ENCODE assay signal across 8 cellular contexts in the genomic region with DNA sequence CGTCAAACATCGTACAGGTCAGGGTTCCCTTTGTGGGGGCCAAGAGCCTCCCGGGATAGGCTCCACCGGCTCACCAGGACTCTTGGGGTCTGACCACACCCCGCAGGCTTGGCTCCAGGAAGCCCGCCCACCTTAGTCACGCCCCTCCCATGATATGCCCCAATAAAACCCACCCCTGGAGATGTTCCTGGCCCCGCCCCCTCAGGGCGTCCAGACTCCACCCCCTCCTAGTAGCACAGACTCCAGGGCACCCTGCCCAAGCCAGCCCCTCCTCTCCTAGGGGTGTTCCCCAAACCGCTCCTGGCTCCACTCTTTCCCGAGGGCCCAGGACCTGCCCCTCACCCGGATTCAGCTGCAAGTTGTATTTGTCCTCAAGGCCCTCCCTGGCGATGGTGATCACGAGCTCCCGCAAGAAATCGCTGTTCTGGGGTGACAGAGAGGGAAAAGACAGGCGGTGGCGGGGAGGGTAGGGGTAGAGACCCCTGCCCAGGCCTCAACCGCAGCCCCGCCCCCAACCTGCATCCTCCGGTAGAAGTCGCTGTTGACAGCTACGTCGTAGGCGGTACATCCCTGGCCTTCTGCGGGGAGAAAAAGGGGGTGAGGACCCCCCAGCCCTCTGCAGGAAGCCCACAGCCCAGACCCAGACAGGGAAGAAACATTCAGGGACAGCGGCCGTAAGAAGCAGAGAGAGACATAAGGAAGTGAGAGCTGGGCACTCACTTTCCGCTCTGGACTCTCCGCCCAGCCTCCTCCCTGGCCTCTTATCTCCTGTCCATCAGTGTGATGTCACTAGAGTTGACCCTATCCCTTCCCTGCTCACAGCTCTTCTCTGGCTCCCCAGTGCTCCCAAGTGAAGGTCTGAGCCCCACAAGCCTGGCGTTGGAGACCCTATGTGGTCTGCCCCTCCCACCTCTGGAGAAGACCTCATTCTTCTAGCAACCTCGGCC. TPM values are rescaled to one million over a fixed set of nuclear protein-coding genes. Genes with fewer than 3 reads are reported as not detected.
DNase-seq lines count a peak whose midpoint lies in the region; ATAC-seq and TF ChIP-seq lines count a peak whose summit lies in the region.
"Had no signal": no experiment of that assay in that cellular context is flagged by ENCODE, and none has a peak within 500 bp of the region (broad histone marks: within the 10 kb centered on the region; RNA-seq: fewer than 3 reads in every experiment).

No MANE protein-coding gene starts in this region.

- no peak overlapping the region for H2BK120ac ChIP-seq in mesenchymal stem cell (ENCODE audit: low read depth, low read length)

- no peak overlapping the region for H2BK5ac ChIP-seq in mesenchymal stem cell (ENCODE audit: low read depth, low read length, poor library complexity, severe bottlenecking)

- H3K9ac ChIP-seq in DND-41 (ENCODE audit: low read depth, low read length): no peak overlapping the region
- peak overlapping the region; percentile 71 for H3K9ac ChIP-seq in mesenchymal stem cell (ENCODE audit: low read length)

- H3K4me3 ChIP-seq in DND-41 (ENCODE audit: low read depth in 1 of 2, low read length in 2 of 2) (no peak overlapping the region), HEK293 (ENCODE audit: low read depth, low read length) (no peak overlapping the region), mesenchymal stem cell (ENCODE audit: insufficient read depth in 1 of 2, low read depth in 1 of 2, low read length in 2 of 2) (peak overlapping the region in 1 of 2 experiments; percentile 70)

- peak overlapping the region; percentile 54 for H3K27ac Mint-ChIP-seq in activated naive CD8-positive, alpha-beta T cell treated with anti-CD3 and anti-CD28 coated beads for 36 hours

- peaks cover 26% of the 10 kb centered on the region for H3K36me3 Mint-ChIP-seq in activated naive CD8-positive, alpha-beta T cell treated with anti-CD3 and anti-CD28 coated beads for 36 hours

- POLR2A ChIA-PET in HEK293 (lab: Yijun Ruan, JAX): interaction anchor here (1.0 kb wide), 1 partner anchor 44 kb away, joined by 3 read pairs; no protein-coding TSS in a partner anchor

- peaks cover 37% of the 10 kb centered on the region for H3K4me1 Mint-ChIP-seq in activated naive CD8-positive, alpha-beta T cell treated with anti-CD3 and anti-CD28 coated beads for 36 hours

- no peak overlapping the region for H3K18ac ChIP-seq in mesenchymal stem cell (ENCODE audit: low read depth in 1 of 2, low read length in 2 of 2)

- H3K14ac ChIP-seq in mesenchymal stem cell (ENCODE audit: low read length in 2 of 2): no peak overlapping the region

- no peak overlapping the region for H3K4ac ChIP-seq in mesenchymal stem cell (ENCODE audit: low read depth in 1 of 2, low read length in 2 of 2)

- H3K36me3 ChIP-seq in DND-41 (ENCODE audit: insufficient read depth, low read length) (peaks cover 44% of the 10 kb centered on the region), HEK293 (ENCODE audit: control insufficient read depth in 2 of 2, insufficient read depth in 1 of 2, low read length in 2 of 2) (peaks cover 17 to 45% of the 10 kb centered on the region in 2 experiments), mesenchymal stem cell (ENCODE audit: control insufficient read depth in 1 of 2, insufficient read depth in 2 of 2, low read depth in 1 of 2, low read length in 2 of 2) (peaks cover 12 to 43% of the 10 kb centered on the region in 2 experiments)

- H2BK12ac ChIP-seq in mesenchymal stem cell (ENCODE audit: low read length in 2 of 2): no peak overlapping the region

- 90% methylated on average over 32 of the region's 32 CpGs for WGBS in mesenchymal stem cell

- H3K9me3 ChIP-seq in DND-41 (ENCODE audit: insufficient read depth, low read length, severe bottlenecking) (no peaks in the 10 kb centered on the region), HEK293 (ENCODE audit: control insufficient read depth, insufficient read depth, low read depth, low read length) (no peaks in the 10 kb centered on the region), mesenchymal stem cell (ENCODE audit: control insufficient read depth, low read length) (no peaks in the 10 kb centered on the region)

- H3K4me2 ChIP-seq in DND-41 (ENCODE audit: insufficient read depth, low read length) (no peak overlapping the region), mesenchymal stem cell (ENCODE audit: low read length, poor library complexity, severe bottlenecking) (no peak overlapping the region)

- no peaks in the 10 kb centered on the region for H3K9me3 Mint-ChIP-seq in activated naive CD8-positive, alpha-beta T cell treated with anti-CD3 and anti-CD28 coated beads for 36 hours

- peaks cover 32% of the 10 kb centered on the region for H3K79me2 ChIP-seq in DND-41 (ENCODE audit: insufficient read depth, low read length)

- H3K27me3 Mint-ChIP-seq in activated naive CD8-positive, alpha-beta T cell treated with anti-CD3 and anti-CD28 coated beads for 36 hours: peaks cover 5% of the 10 kb centered on the region

- H3K79me1 ChIP-seq in mesenchymal stem cell (replicated peaks; ENCODE audit: low read length, poor library complexity, severe bottlenecking): peaks cover 23% of the 10 kb centered on the region

- ATAC-seq in DND-41 (ENCODE audit: insufficient read depth, low read depth) (no peak), HG03039 (IDR thresholded peaks at IDR 0.05; ENCODE audit: unreplicated experiment) (no peak), HG03175 (IDR thresholded peaks at IDR 0.05; ENCODE audit: unreplicated experiment) (no peak)

- no peak overlapping the region for H2AK5ac ChIP-seq in mesenchymal stem cell (ENCODE audit: low read length, severe bottlenecking)

- H4K91ac ChIP-seq in mesenchymal stem cell (ENCODE audit: low read length): no peak overlapping the region

- H2AFZ ChIP-seq in DND-41 (ENCODE audit: low read depth, low read length) (no peak overlapping the region), mesenchymal stem cell (ENCODE audit: low read depth, low read length) (no peak overlapping the region)

- no peak for TF ChIP-seq CTCF in DND-41 (IDR thresholded peaks at IDR 0.05; ENCODE audit: borderline replicate concordance, extremely low read depth, low read length, poor library complexity, severe bottlenecking)
- TF ChIP-seq CTCF in HEK293 (tag by site-specific recombination; IDR thresholded peaks at IDR 0.05): no peak

- CTCF ChIA-PET in HEK293 (lab: Yijun Ruan, JAX): interaction anchor here (0.6 to 1.3 kb wide), 6 partner anchors 26 to 124 kb away, joined by 3 to 6 read pairs (median 4); no protein-coding TSS in a partner anchor

- H3K27me3 ChIP-seq in DND-41 (ENCODE audit: insufficient read depth, low read length, poor library complexity): no peaks in the 10 kb centered on the region
- no peaks in the 10 kb centered on the region for H3K27me3 ChIP-seq in mesenchymal stem cell (ENCODE audit: control insufficient read depth in 1 of 2, insufficient read depth in 1 of 2, low read length in 2 of 2)

- no peak overlapping the region for H4K8ac ChIP-seq in mesenchymal stem cell (ENCODE audit: low read length)

- H3K23ac ChIP-seq in mesenchymal stem cell (ENCODE audit: low read length in 2 of 2): no peak overlapping the region

- DNase-seq in DND-41 (peak; percentile 67), mesenchymal stem cell (no peak), HT-29 (ENCODE audit: low spot score) (no peak)
- DNase-seq in activated naive CD8-positive, alpha-beta T cell treated with anti-CD3 and anti-CD28 coated beads for 36 hours: peak; percentile 60

- H3K4me3 Mint-ChIP-seq in activated naive CD8-positive, alpha-beta T cell treated with anti-CD3 and anti-CD28 coated beads for 36 hours: no peak overlapping the region

- H2BK15ac ChIP-seq in mesenchymal stem cell (ENCODE audit: low read depth, poor library complexity, severe bottlenecking): no peak overlapping the region

- no peak overlapping the region for H3K27ac ChIP-seq in DND-41 (ENCODE audit: low read length)
- H3K27ac ChIP-seq in HEK293 (ENCODE audit: extremely low read depth, low read depth, low read length): no peak overlapping the region
- H3K27ac ChIP-seq in mesenchymal stem cell (ENCODE audit: low read length, poor library complexity, severe bottlenecking): no peak overlapping the region

- H4K20me1 ChIP-seq in DND-41 (ENCODE audit: insufficient read depth, low read length): peaks cover 22% of the 10 kb centered on the region; the same call in 1 of the 2 replicates

- H3K4me1 ChIP-seq in DND-41 (ENCODE audit: insufficient read depth, low read length) (peaks cover 40% of the 10 kb centered on the region), HEK293 (ENCODE audit: control insufficient read depth, insufficient read depth, low read length) (no peaks in the 10 kb centered on the region), mesenchymal stem cell (ENCODE audit: control insufficient read depth, insufficient read depth, low read depth, low read length) (peaks cover 7% of the 10 kb centered on the region)

TF ChIP-seq in HEK293, 187 proteins besides CTCF, POLR2A, EP300 and RAD21 (continues in another document):
- TF ChIP-seq GLIS2 (tag by site-specific recombination; IDR thresholded peaks at IDR 0.05): 0 out of 2 replicates have a peak, but pooled peaks have one; percentile 23
- TF ChIP-seq KLF16 (tag by site-specific recombination; IDR thresholded peaks at IDR 0.05): peak; percentile 27; the same call in 1 of the 2 replicates
- TF ChIP-seq, protein P1, sequence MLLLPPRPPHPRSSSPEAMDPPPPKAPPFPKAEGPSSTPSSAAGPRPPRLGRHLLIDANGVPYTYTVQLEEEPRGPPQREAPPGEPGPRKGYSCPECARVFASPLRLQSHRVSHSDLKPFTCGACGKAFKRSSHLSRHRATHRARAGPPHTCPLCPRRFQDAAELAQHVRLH (tag by site-specific recombination; IDR thresholded peaks at IDR 0.05): no peak
- TF ChIP-seq ZFHX2 (tag by site-specific recombination; conservative IDR thresholded peaks at IDR 0.05): 0 out of 2 replicates have a peak, but pooled peaks have one; percentile 20

RNA-seq across cellular contexts. Expression of a gene that starts 3.9 kb away (rescaled TPM):
- total RNA-seq in activated naive CD8-positive, alpha-beta T cell treated with anti-CD3 and anti-CD28 coated beads for 36 hours: 100 to 1,000 TPM; 140 to 141 TPM
- 54.8 TPM for polyA plus RNA-seq in mesenchymal stem cell (2013, experiment 1 of 2)
- 53.7 TPM for polyA plus RNA-seq in mesenchymal stem cell (2013, experiment 2 of 2)
- 337 and 351 TPM in 2 replicates for total RNA-seq in HT-29 (2014; rRNA removed; shearing (Covaris generic))

RNA-seq across cellular contexts. Expression of a gene that starts 5.3 kb away (rescaled TPM):
- total RNA-seq in activated naive CD8-positive, alpha-beta T cell treated with anti-CD3 and anti-CD28 coated beads for 36 hours: 10 to 100 TPM; 34.4 to 42.0 TPM
- 7.6 TPM for polyA plus RNA-seq in mesenchymal stem cell (2013, experiment 1 of 2)
- 6.8 TPM for polyA plus RNA-seq in mesenchymal stem cell (2013, experiment 2 of 2)
- 214 and 224 TPM in 2 replicates for total RNA-seq in HT-29 (2014; rRNA removed; shearing (Covaris generic))

RNA-seq across cellular contexts. Expression of a gene that starts 6.4 kb away (rescaled TPM):
- total RNA-seq in activated naive CD8-positive, alpha-beta T cell treated with anti-CD3 and anti-CD28 coated beads for 36 hours: not detected
- 0.66 TPM for polyA plus RNA-seq in mesenchymal stem cell (2013, experiment 1 of 2)
- polyA plus RNA-seq in mesenchymal stem cell (2013, experiment 2 of 2): 0.63 TPM
- total RNA-seq in HT-29 (2014; rRNA removed; shearing (Covaris generic)): 0.13 and 0.18 TPM in 2 replicates

RNA-seq across cellular contexts. Expression of a gene that starts 22.6 kb away (rescaled TPM):
- not detected for total RNA-seq in activated naive CD8-positive, alpha-beta T cell treated with anti-CD3 and anti-CD28 coated beads for 36 hours
- polyA plus RNA-seq in mesenchymal stem cell (2013, experiment 1 of 2): not detected
- polyA plus RNA-seq in mesenchymal stem cell (2013, experiment 2 of 2): not detected
- not detected in 2 replicates for total RNA-seq in HT-29 (2014; rRNA removed; shearing (Covaris generic))
- total RNA-seq: dermis microvascular lymphatic vessel endothelial cell had no signal

RNA-seq across cellular contexts. Expression of a gene that starts 24.5 kb away (rescaled TPM):
- total RNA-seq in activated naive CD8-positive, alpha-beta T cell treated with anti-CD3 and anti-CD28 coated beads for 36 hours: not detected
- not detected for polyA plus RNA-seq in mesenchymal stem cell (2013, experiment 1 of 2)
- not detected for polyA plus RNA-seq in mesenchymal stem cell (2013, experiment 2 of 2)
- not detected in 2 replicates for total RNA-seq in HT-29 (2014; rRNA removed; shearing (Covaris generic))
- total RNA-seq: dermis microvascular lymphatic vessel endothelial cell had no signal

Comparison
In these comparisons a context has a peak if more than half of its experiments do, and no peak if none do; other contexts are left out.
1. DNase-seq: peak in DND-41 (single experiment) and activated naive CD8-positive, alpha-beta T cell treated with anti-CD3 and anti-CD28 coated beads for 36 hours (single experiment); none in mesenchymal stem cell (single experiment) and HT-29 (single experiment).